Comparison of ENCODE assay signal across 19 cellular contexts in genomic region chr2:236833501-236834186, GRCh38.
A peak's percentile ranks its signal among the peaks of the same experiment; 100 is the strongest.
DNase-seq lines count a peak whose midpoint lies in the region; ATAC-seq, FAIRE-seq and TF ChIP-seq lines count a peak whose summit lies in the region.
"Had no signal": no experiment of that assay in that cellular context is flagged by ENCODE, and none has a peak within 500 bp of the region (broad histone marks: within the 10 kb centered on the region; RNA-seq: fewer than 3 reads in every experiment).

No MANE protein-coding gene starts in this region.

- no peaks in the 10 kb centered on the region for H3K4me1 ChIP-seq in gastroesophageal sphincter
- H3K4me1 ChIP-seq: left lung had no signal

- H3K4me3 ChIP-seq in brain microvascular endothelial cell (ENCODE audit: low read depth, low read length) (no peak overlapping the region), gastroesophageal sphincter (no peak overlapping the region)
- H3K4me3 ChIP-seq: left lung had no signal

- no peak for TF ChIP-seq POLR2A in gastroesophageal sphincter (IDR thresholded peaks at IDR 0.05)
- TF ChIP-seq POLR2A in H54 (IDR thresholded peaks at IDR 0.05; ENCODE audit: low read depth, low read length): no peak

- DNase-seq in A172 (ENCODE audit: low spot score) (peak; percentile 77), HT1080 (ENCODE audit: low read depth) (peak; percentile 71), brain microvascular endothelial cell (peak; percentile 24), NCI-H748 treated with DMSO at 0.1 percent for 48 hours (lab: John Stamatoyannopoulos, UW) (no peak), NCI-H2171 (lab: John Stamatoyannopoulos, UW) (no peak), H54 (ENCODE audit: insufficient read length, low spot score) (no peak), NK-92 (lab: John Stamatoyannopoulos, UW; ENCODE audit: unreplicated experiment) (no peak)
- DNase-seq: activated CD8-positive, alpha-beta memory T cell treated with anti-CD3 and anti-CD28 coated beads, Interleukin-2, amount 10 ng/mL, durations not matched to agents 7 days and 5 days; activated effector memory CD4-positive, alpha-beta T cell treated with anti-CD3 and anti-CD28 coated beads, Interleukin-2, amount 50 U/mL, for 16 hours; CD8-positive, alpha-beta T cell; DMS79 treated with DMSO at 0.1 percent for 48 hours; HFFc6; left lung; NCI-H146; occipital lobe; stimulated activated CD4-positive, alpha-beta T cell treated with anti-CD3 and anti-CD28 coated beads, Interleukin-2, amount 100 ng/mL, for 48 hours had no signal

- TF ChIP-seq EP300 in gastroesophageal sphincter (IDR thresholded peaks at IDR 0.05): no peak

- no peak for TF ChIP-seq CTCF in brain microvascular endothelial cell (IDR thresholded peaks at IDR 0.05; ENCODE audit: low read depth, low read length, missing control alignments)
- TF ChIP-seq CTCF in gastroesophageal sphincter (IDR thresholded peaks at IDR 0.05): no peak

- no peak for FAIRE-seq in H54 (lab: Jason Lieb, UNC)
- FAIRE-seq: colon had no signal

- in situ Hi-C loops in brain microvascular endothelial cell (cut with HindIII; ENCODE audit: low pct_ligation_motif_present, low sequenced_read_pairs): no loop called here

- H3K27ac ChIP-seq in brain microvascular endothelial cell: no peak overlapping the region
- H3K27ac ChIP-seq in gastroesophageal sphincter: no peak overlapping the region
- H3K27ac ChIP-seq: left lung had no signal

- H3K27me3 ChIP-seq in brain microvascular endothelial cell (replicated peaks): no peaks in the 10 kb centered on the region
- H3K27me3 ChIP-seq in gastroesophageal sphincter: no peaks in the 10 kb centered on the region
- H3K27me3 ChIP-seq: left lung had no signal

- H3K36me3 ChIP-seq in brain microvascular endothelial cell (replicated peaks) (no peaks in the 10 kb centered on the region), gastroesophageal sphincter (no peaks in the 10 kb centered on the region)
- H3K36me3 ChIP-seq: left lung had no signal

- WGBS in gastroesophageal sphincter (ENCODE audit: low coverage in 1 of 2), 2 donors: 100% methylated on average over 1 of the region's 3 CpGs

- H3K9me3 ChIP-seq in gastroesophageal sphincter: no peaks in the 10 kb centered on the region
- H3K9me3 ChIP-seq: left lung had no signal

- peak; percentile 31 for ATAC-seq in gastroesophageal sphincter
- ATAC-seq: activated CD4-positive, CD25-positive, alpha-beta regulatory T cell treated with anti-CD3 and anti-CD28 coated beads, Interleukin-2, amount 50 U/mL, for 24 hours; activated CD8-positive, alpha-beta memory T cell treated with anti-CD3 and anti-CD28 coated beads, Interleukin-2, amount 10 ng/mL, durations not matched to agents 7 days and 5 days; CD8-positive, alpha-beta T cell; left lung had no signal

Comparison
In these comparisons a context has a peak if more than half of its experiments do, and no peak if none do; other contexts are left out.
1. DNase-seq: peak in A172 (single experiment), HT1080 (single experiment) and brain microvascular endothelial cell (single experiment); none in NCI-H748 treated with DMSO at 0.1 percent for 48 hours (single experiment), NCI-H2171 (single experiment), H54 (single experiment) and NK-92 (single experiment).